In the genomic region with DNA sequence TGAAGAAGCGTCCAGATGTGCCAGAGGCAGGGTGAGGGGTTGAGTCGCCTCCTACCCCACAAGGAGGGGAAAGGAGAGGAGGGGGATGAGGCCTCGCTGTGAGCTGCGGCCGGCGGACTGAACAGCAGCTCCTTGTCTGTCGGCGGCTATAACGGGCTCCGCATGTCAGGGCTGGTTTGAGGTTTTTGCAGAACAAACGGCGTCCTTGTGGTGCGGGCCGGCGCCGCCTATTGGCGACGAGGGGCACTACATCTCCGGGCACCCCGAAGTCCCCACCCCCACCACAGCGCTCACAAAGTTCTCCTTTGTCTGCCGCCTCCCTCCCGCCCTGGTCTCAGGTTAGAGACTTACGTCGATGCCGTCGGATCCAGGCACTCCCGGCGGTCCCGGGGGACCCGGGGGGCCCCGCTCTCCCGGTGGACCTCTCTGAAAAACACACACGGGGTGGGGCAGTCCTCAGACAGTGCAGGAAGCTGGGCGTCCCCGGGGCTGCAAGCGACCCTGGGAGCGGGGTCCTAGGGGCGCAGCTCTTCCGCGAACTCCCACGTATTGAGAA, we compare ENCODE assay signal across 8 cellular contexts. TPM values are rescaled to one million over a fixed set of nuclear protein-coding genes. Genes with fewer than 3 reads are reported as not detected.
DNase-seq lines count a peak whose midpoint lies in the region; ATAC-seq, FAIRE-seq and TF ChIP-seq lines count a peak whose summit lies in the region.

No MANE protein-coding gene starts in this region.

- H3K4me3 Mint-ChIP-seq in neural progenitor cell = peak overlapping the region; percentile 81
- peak overlapping the region; percentile 83 for H3K4me3 Mint-ChIP-seq in stimulated activated naive CD8-positive, alpha-beta T cell treated with anti-CD3 and anti-CD28 coated beads, Interleukin-15, Interleukin-2, amounts not matched to agents 100 ng/mL and 50 ng/mL, for 24 hours

- peaks cover 23% of the 10 kb centered on the region for H3K27me3 Mint-ChIP-seq in neural progenitor cell (ENCODE audit: insufficient read depth, low read depth)
- peaks cover 21% of the 10 kb centered on the region for H3K27me3 Mint-ChIP-seq in stimulated activated naive CD8-positive, alpha-beta T cell treated with anti-CD3 and anti-CD28 coated beads, Interleukin-15, Interleukin-2, amounts not matched to agents 100 ng/mL and 50 ng/mL, for 24 hours

- no peaks in the 10 kb centered on the region; the same call in 1 of the 2 replicates for H3K27me3 ChIP-seq in Karpas-422 (ENCODE audit: low read length)
- peaks cover 54% of the 10 kb centered on the region for H3K27me3 ChIP-seq in neural progenitor cell

- H3K27ac ChIP-seq in Karpas-422 (ENCODE audit: low read length) = no peak overlapping the region
- peak overlapping the region; percentile 90 for H3K27ac ChIP-seq in neural progenitor cell

- H3K27ac Mint-ChIP-seq in neural progenitor cell = peak overlapping the region; percentile 95
- peak overlapping the region; percentile 36 for H3K27ac Mint-ChIP-seq in stimulated activated naive CD8-positive, alpha-beta T cell treated with anti-CD3 and anti-CD28 coated beads, Interleukin-15, Interleukin-2, amounts not matched to agents 100 ng/mL and 50 ng/mL, for 24 hours

- peak; percentile 88 for DNase-seq in AG08395 (ENCODE audit: low spot score)
- peak; percentile 95 for DNase-seq in Karpas-422
- peak; percentile 61 for DNase-seq in SHP77 treated with DMSO at 0.1 percent for 48 hours (lab: John Stamatoyannopoulos, UW)
- DNase-seq in activated naive CD4-positive, alpha-beta T cell (lab: John Stamatoyannopoulos, UW) = peak; percentile 69 to 82 (median 72)
- DNase-seq in frontal cortex (ENCODE audit: low spot score in 2 of 2) = peak; percentile 81 to 82
- peak; percentile 94 for DNase-seq in neural progenitor cell (ENCODE audit: low spot score)

- H3K4me1 ChIP-seq in Karpas-422 (ENCODE audit: low read length) (peaks cover 61% of the 10 kb centered on the region), neural progenitor cell (peaks cover 15% of the 10 kb centered on the region)

- peaks cover 37% of the 10 kb centered on the region for H3K4me1 Mint-ChIP-seq in neural progenitor cell
- peaks cover 41% of the 10 kb centered on the region for H3K4me1 Mint-ChIP-seq in stimulated activated naive CD8-positive, alpha-beta T cell treated with anti-CD3 and anti-CD28 coated beads, Interleukin-15, Interleukin-2, amounts not matched to agents 100 ng/mL and 50 ng/mL, for 24 hours (ENCODE audit: low read depth)

- no peak for FAIRE-seq in frontal cortex (lab: Jason Lieb, UNC)

- H3K4me3 ChIP-seq in Karpas-422 (ENCODE audit: low read length) (peak overlapping the region; percentile 70), neural progenitor cell (peak overlapping the region; percentile 56)

- peak; percentile 84 for TF ChIP-seq CTCF in neural progenitor cell (IDR thresholded peaks at IDR 0.05)

- H2AFZ ChIP-seq in Karpas-422 (ENCODE audit: low read length) (peak overlapping the region; percentile 72), neural progenitor cell (replicated peaks) (peak overlapping the region; percentile 78)

- H3F3A ChIP-seq in neural progenitor cell (ENCODE audit: low read depth) = peaks cover 40% of the 10 kb centered on the region

- peak overlapping the region; percentile 78 for H3K4me2 ChIP-seq in Karpas-422 (ENCODE audit: low read depth, low read length, poor library complexity, severe bottlenecking)
- H3K4me2 ChIP-seq in neural progenitor cell = peak overlapping the region; percentile 90

- peak; percentile 42 for ATAC-seq in GM19035 (IDR thresholded peaks at IDR 0.05; ENCODE audit: unreplicated experiment)

- H3K9me3 ChIP-seq in Karpas-422 (ENCODE audit: low read length) (no peaks in the 10 kb centered on the region), neural progenitor cell (ENCODE audit: low read depth) (no peaks in the 10 kb centered on the region)

- H3K9ac ChIP-seq in Karpas-422 (ENCODE audit: low read length) (peak overlapping the region; percentile 65), neural progenitor cell (no peak overlapping the region)

- H3K9me2 ChIP-seq in Karpas-422 (replicated peaks; ENCODE audit: insufficient read depth, low read length) = no peaks in the 10 kb centered on the region

- H4K20me1 ChIP-seq in Karpas-422 (ENCODE audit: insufficient read depth, low read depth, low read length) = no peaks in the 10 kb centered on the region
- H4K20me1 ChIP-seq in neural progenitor cell (ENCODE audit: low read depth) = no peaks in the 10 kb centered on the region

- H3K79me2 ChIP-seq in Karpas-422 (ENCODE audit: low read length) (no peaks in the 10 kb centered on the region), neural progenitor cell (ENCODE audit: low read depth) (no peaks in the 10 kb centered on the region)

- H3K36me3 Mint-ChIP-seq in neural progenitor cell = no peaks in the 10 kb centered on the region
- H3K36me3 Mint-ChIP-seq in stimulated activated naive CD8-positive, alpha-beta T cell treated with anti-CD3 and anti-CD28 coated beads, Interleukin-15, Interleukin-2, amounts not matched to agents 100 ng/mL and 50 ng/mL, for 24 hours (ENCODE audit: low read depth) = no peaks in the 10 kb centered on the region

- no peaks in the 10 kb centered on the region for H3K36me3 ChIP-seq in Karpas-422 (ENCODE audit: insufficient read depth, low read length)
- H3K36me3 ChIP-seq in neural progenitor cell = no peaks in the 10 kb centered on the region

- no peaks in the 10 kb centered on the region for H3K9me3 Mint-ChIP-seq in neural progenitor cell
- no peaks in the 10 kb centered on the region for H3K9me3 Mint-ChIP-seq in stimulated activated naive CD8-positive, alpha-beta T cell treated with anti-CD3 and anti-CD28 coated beads, Interleukin-15, Interleukin-2, amounts not matched to agents 100 ng/mL and 50 ng/mL, for 24 hours

RNA-seq across cellular contexts. Expression of gene COL9A2, which starts 1.8 kb away (rescaled TPM):
- 7.9 and 28.2 TPM in 2 replicates for total RNA-seq in Karpas-422 (2014; rRNA removed; shearing (Covaris generic); ENCODE audit: low replicate concordance)
- total RNA-seq in frontal cortex (6.9 TPM), neural progenitor cell (ENCODE audit: low replicate concordance) (3.7 and 14.8 TPM in 2 replicates)

RNA-seq across cellular contexts. Expression of gene ZMPSTE24, which starts 57.3 kb away (rescaled TPM):
- total RNA-seq in Karpas-422 (2014; rRNA removed; shearing (Covaris generic); ENCODE audit: low replicate concordance) = 22.0 and 50.9 TPM in 2 replicates
- total RNA-seq in frontal cortex = 54.2 TPM
- 26.9 and 38.0 TPM in 2 replicates for total RNA-seq in neural progenitor cell (ENCODE audit: low replicate concordance)

RNA-seq across cellular contexts. Expression of gene SMAP2, which starts 58.2 kb away (rescaled TPM):
- total RNA-seq in Karpas-422 (2014; rRNA removed; shearing (Covaris generic); ENCODE audit: low replicate concordance) = 33.6 and 37.5 TPM in 2 replicates
- total RNA-seq in frontal cortex (28.1 TPM), neural progenitor cell (ENCODE audit: low replicate concordance) (9.4 and 11.7 TPM in 2 replicates)
